In the genomic region with DNA sequence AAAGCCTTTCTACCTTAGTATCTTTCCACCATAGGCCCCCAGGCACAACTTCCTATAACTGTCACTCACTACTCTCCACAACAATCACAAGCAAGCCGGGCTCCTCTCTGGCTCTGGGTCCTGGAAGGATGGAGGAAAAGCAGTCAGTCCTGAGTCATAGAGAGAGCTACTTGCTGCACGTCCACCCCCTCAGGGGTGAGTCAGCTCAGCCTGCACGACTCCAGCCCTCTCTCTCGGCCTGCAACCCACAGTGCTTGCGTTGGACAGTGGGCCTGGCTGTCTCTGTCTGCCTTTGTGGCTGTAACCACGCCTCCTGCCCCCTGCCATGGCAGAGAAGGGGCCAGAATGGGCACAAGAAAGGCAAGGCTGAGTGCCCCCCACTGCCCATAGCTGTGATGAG, we compare ENCODE assay signal across 8 cellular contexts.
DNase-seq lines count a peak whose midpoint lies in the region; ATAC-seq and TF ChIP-seq lines count a peak whose summit lies in the region.

No MANE protein-coding gene starts in this region.

- H2BK5ac ChIP-seq in neuronal stem cell (ENCODE audit: low read length), result no peak overlapping the region

- H3K14ac ChIP-seq in neuronal stem cell (ENCODE audit: low read length), result peak overlapping the region; percentile 12

- H4K8ac ChIP-seq in neuronal stem cell (ENCODE audit: low read depth, low read length), result no peak overlapping the region

- no peak overlapping the region for H2BK12ac ChIP-seq in neuronal stem cell (ENCODE audit: low read length)

- H2AFZ ChIP-seq in neuronal stem cell (ENCODE audit: low read length), result peak overlapping the region; percentile 69

- ATAC-seq in GM21825 (IDR thresholded peaks at IDR 0.05; ENCODE audit: unreplicated experiment), result no peak
- no peak for ATAC-seq in GM21390 (IDR thresholded peaks at IDR 0.05; ENCODE audit: unreplicated experiment)
- no peak for ATAC-seq in HG02840 (IDR thresholded peaks at IDR 0.05; ENCODE audit: low FRiP score, unreplicated experiment)

- H3K4me3 ChIP-seq in epithelial cell of proximal tubule (ENCODE audit: low read depth, low read length) (no peak overlapping the region), neuronal stem cell (ENCODE audit: low read length in 2 of 2) (no peak overlapping the region), SJCRH30 (no peak overlapping the region)

- H2BK120ac ChIP-seq in neuronal stem cell (ENCODE audit: low read depth, low read length), result no peak overlapping the region

- peak overlapping the region; percentile 61 for H3K18ac ChIP-seq in neuronal stem cell (ENCODE audit: low read length)

- H2BK15ac ChIP-seq in neuronal stem cell (ENCODE audit: low read length), result no peak overlapping the region

- H3K27ac ChIP-seq in neuronal stem cell (replicated peaks; ENCODE audit: low read length) (no peak overlapping the region), SJCRH30 (no peak overlapping the region)

- TF ChIP-seq CTCF in epithelial cell of proximal tubule (conservative IDR thresholded peaks at IDR 0.05; ENCODE audit: low read depth, low read length), result no peak

- H3K4me1 ChIP-seq in neuronal stem cell (ENCODE audit: control insufficient read depth in 2 of 2, insufficient read depth in 1 of 2, low read depth in 1 of 2, low read length in 2 of 2) (peaks cover 9 to 18% of the 10 kb centered on the region in 2 donors), SJCRH30 (no peaks in the 10 kb centered on the region)

- no CpG with 5 or more reads among the region's 6 CpGs for WGBS in neuronal stem cell (ENCODE audit: extremely low coverage in 2 of 2, insufficient read length in 2 of 2, insufficient replicate concordance in 1 of 2), 2 donors

- H3K4ac ChIP-seq in neuronal stem cell (ENCODE audit: low read length), result no peak overlapping the region

- H3K27me3 ChIP-seq in neuronal stem cell (ENCODE audit: control insufficient read depth in 3 of 3, insufficient read depth in 3 of 3, low read depth in 1 of 3, low read length in 3 of 3) (peaks cover 0 to 10% (median 0%) of the 10 kb centered on the region in 3 experiments), SJCRH30 (peaks cover 69% of the 10 kb centered on the region)

- peak overlapping the region; percentile 0 for H2AK5ac ChIP-seq in neuronal stem cell (ENCODE audit: low read depth, low read length)

- DNase-seq in CD1c-positive myeloid dendritic cell (ENCODE audit: extremely low spot score) (peak; percentile 88), NCI-H69 (lab: John Stamatoyannopoulos, UW) (peak; percentile 83), epithelial cell of proximal tubule (ENCODE audit: low read depth) (peak; percentile 47), neuronal stem cell (ENCODE audit: low spot score) (no peak), SJCRH30 (no peak)

- no peak overlapping the region for H3K4me2 ChIP-seq in neuronal stem cell (ENCODE audit: insufficient read depth, low read length, poor library complexity, severe bottlenecking)

- H3K23ac ChIP-seq in neuronal stem cell (ENCODE audit: low read depth, low read length, poor library complexity), result no peak overlapping the region

- H3K9ac ChIP-seq in neuronal stem cell (ENCODE audit: low read depth, low read length, poor library complexity), result peak overlapping the region; percentile 56

- H3K9me3 ChIP-seq in neuronal stem cell (replicated peaks in 1 of 2; ENCODE audit: control insufficient read depth in 2 of 2, insufficient read depth in 1 of 2, low read depth in 1 of 2, low read length in 2 of 2), result no peaks in the 10 kb centered on the region
- H3K9me3 ChIP-seq in SJCRH30 (replicated peaks), result no peaks in the 10 kb centered on the region

- no peaks in the 10 kb centered on the region for H3K79me1 ChIP-seq in neuronal stem cell (ENCODE audit: low read depth, low read length)

- no peaks in the 10 kb centered on the region for H3K36me3 ChIP-seq in neuronal stem cell (replicated peaks in 1 of 2; ENCODE audit: control insufficient read depth in 2 of 2, insufficient read depth in 2 of 2, low read length in 2 of 2)
- no peaks in the 10 kb centered on the region for H3K36me3 ChIP-seq in SJCRH30

- H4K91ac ChIP-seq in neuronal stem cell (ENCODE audit: low read depth, low read length, poor library complexity), result no peak overlapping the region

Comparison
In these comparisons a context has a peak if more than half of its experiments do, and no peak if none do; other contexts are left out.
1. DNase-seq: peak in CD1c-positive myeloid dendritic cell (single experiment), NCI-H69 (single experiment) and epithelial cell of proximal tubule (single experiment); none in neuronal stem cell (single experiment) and SJCRH30 (0 of 2).